Comparison of ENCODE assay signal across 8 cellular contexts in the genomic region with DNA sequence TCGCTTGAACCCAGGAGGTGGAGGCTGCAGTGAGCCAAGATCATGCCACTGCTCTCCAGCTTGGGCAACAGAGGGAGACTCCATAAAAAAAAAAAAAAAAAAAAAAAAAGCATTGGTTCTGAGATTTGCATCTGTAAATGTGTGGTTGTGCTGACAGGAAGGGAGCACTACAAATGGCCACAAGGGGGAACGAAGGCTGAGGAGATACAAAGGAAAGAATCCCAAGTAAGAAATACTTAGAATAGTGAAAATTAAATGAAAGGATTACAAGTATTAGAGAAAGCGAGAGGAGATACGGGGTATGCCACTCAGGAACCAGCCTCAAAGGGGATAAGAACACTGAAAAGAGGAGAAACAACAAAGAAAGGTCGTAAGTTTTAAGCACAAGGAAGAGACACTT.
DNase-seq lines count a peak whose midpoint lies in the region; ATAC-seq, FAIRE-seq and TF ChIP-seq lines count a peak whose summit lies in the region.

No MANE protein-coding gene starts in this region.

- WGBS in pancreas, 2 donors = 67 to 74% methylated on average over 5 of the region's 5 CpGs

- H3K4me3 ChIP-seq in SJCRH30 (no peak overlapping the region), iPS-18a (ENCODE audit: low read length) (no peak overlapping the region), pancreas (no peak overlapping the region)

- intact Hi-C loops in pancreas (cut with DNase I) = no loop called here

- H3K36me3 ChIP-seq in SJCRH30 (no peaks in the 10 kb centered on the region), iPS-18a (ENCODE audit: control insufficient read depth, low read depth, low read length) (no peaks in the 10 kb centered on the region), pancreas (no peaks in the 10 kb centered on the region)

- ATAC-seq in pancreas (no peak), GM21529 (IDR thresholded peaks at IDR 0.05; ENCODE audit: unreplicated experiment) (no peak)

- DNase-seq in ELF-1 (ENCODE audit: low read depth, low spot score) (peak; percentile 54), H4 (ENCODE audit: low spot score) (peak; percentile 43), SJCRH30 (peak; percentile 29 to 37), nucleus accumbens (lab: John Stamatoyannopoulos, UW) (no peak), pancreas (no peak), occipital lobe (lab: John Stamatoyannopoulos, UW) (no peak)

- FAIRE-seq in pancreas (lab: Jason Lieb, UNC) = no peak

- no peak overlapping the region for H3K9ac ChIP-seq in iPS-18a (ENCODE audit: low read length)

- H3K9me3 ChIP-seq in SJCRH30 (replicated peaks) = no peaks in the 10 kb centered on the region
- no peaks in the 10 kb centered on the region for H3K9me3 ChIP-seq in iPS-18a (ENCODE audit: control insufficient read depth, low read depth, low read length)
- no peaks in the 10 kb centered on the region for H3K9me3 ChIP-seq in pancreas

- TF ChIP-seq CTCF in pancreas (IDR thresholded peaks at IDR 0.05) = no peak

- no peak overlapping the region for H3K27ac ChIP-seq in SJCRH30
- peak overlapping the region; percentile 61 for H3K27ac ChIP-seq in iPS-18a (ENCODE audit: low read length)
- no peak overlapping the region for H3K27ac ChIP-seq in pancreas

- no peaks in the 10 kb centered on the region for H3K27me3 ChIP-seq in SJCRH30
- H3K27me3 ChIP-seq in iPS-18a (ENCODE audit: control insufficient read depth, insufficient read depth, low read length) = no peaks in the 10 kb centered on the region
- H3K27me3 ChIP-seq in pancreas = no peaks in the 10 kb centered on the region

- H3K4me1 ChIP-seq in SJCRH30 (no peaks in the 10 kb centered on the region), iPS-18a (ENCODE audit: control insufficient read depth, low read depth, low read length) (peaks cover 18% of the 10 kb centered on the region), pancreas (no peaks in the 10 kb centered on the region)

Comparison
In these comparisons a context has a peak if more than half of its experiments do, and no peak if none do; other contexts are left out.
1. DNase-seq: peak in ELF-1 (single experiment), H4 (single experiment) and SJCRH30 (2 of 2); none in nucleus accumbens (0 of 56), pancreas (0 of 6) and occipital lobe (single experiment).